Comparison of ENCODE assay signal across 28 cellular contexts in genomic region chr5:118906932-118907331, GRCh38.
"Had no signal": no experiment of that assay in that cellular context is flagged by ENCODE, and none has a peak within 500 bp of the region (broad histone marks: within the 10 kb centered on the region; RNA-seq: fewer than 3 reads in every experiment).

No MANE protein-coding gene starts in this region.

- H3K4me3 Mint-ChIP-seq: activated CD4-positive, alpha-beta T cell treated with anti-CD3 and anti-CD28 coated beads, Interleukin-2, amount 10 ng/mL, durations not matched to agents 7 days and 5 days; activated CD8-positive, alpha-beta T cell treated with anti-CD3 and anti-CD28 coated beads, Interleukin-2, amount 10 ng/mL, durations not matched to agents 7 days and 5 days; activated naive CD4-positive, alpha-beta T cell treated with anti-CD3 and anti-CD28 coated beads for 36 hours; activated T-cell treated with anti-CD3 and anti-CD28 coated beads, Interleukin-2, amount 50 U/mL, for 4 hours; activated T-helper 1 cell treated with anti-CD3 and anti-CD28 coated beads, Interleukin-12 subunit alpha, Interleukin-12 subunit beta, Interleukin-2, Interleukin-4 antibody, amounts not matched to agents 30 ng/mL and 10 ng/mL and 1 ng/mL, durations not matched to agents 14 hours and 24 hours and 36 hours; brain; T-helper 1 cell treated with Interleukin-12 subunit alpha and Interleukin-12 subunit beta and Interleukin-4 antibody, amounts not matched to agents 30 μg/mL and 1 μg/mL, for 36 hours; T-helper 2 cell treated with Interferon-gamma antibody and Interleukin-4, amounts not matched to agents 5 μg/mL and 100 μg/mL, for 36 hours had no signal

- H3K27me3 ChIP-seq: adrenal gland, SJCRH30 had no signal

- H3K36me3 ChIP-seq: adrenal gland, SJCRH30 had no signal

- H3K36me3 Mint-ChIP-seq: activated naive CD4-positive, alpha-beta T cell treated with anti-CD3 and anti-CD28 coated beads, Interleukin-2, amount 50 U/mL, for 72 hours; brain had no signal

- ATAC-seq: activated CD8-positive, alpha-beta T cell treated with anti-CD3 and anti-CD28 coated beads, Interleukin-2, amount 10 ng/mL, durations not matched to agents 7 days and 5 days; activated naive CD4-positive, alpha-beta T cell treated with anti-CD3 and anti-CD28 coated beads, Interleukin-2, amount 50 U/mL, for 72 hours; activated T-cell treated with anti-CD3 and anti-CD28 coated beads, Interleukin-2, amount 50 U/mL, for 4 hours; Panc1 had no signal

- H3K4me1 ChIP-seq: adrenal gland, SJCRH30 had no signal

- H3K27ac ChIP-seq: adrenal gland, KMS-11, SJCRH30, SK-N-MC had no signal

- H3K9me3 Mint-ChIP-seq: activated CD4-positive, alpha-beta T cell treated with anti-CD3 and anti-CD28 coated beads, Interleukin-2, amount 10 ng/mL, durations not matched to agents 7 days and 5 days; activated naive CD4-positive, alpha-beta T cell treated with anti-CD3 and anti-CD28 coated beads for 36 hours; activated naive CD4-positive, alpha-beta T cell treated with anti-CD3 and anti-CD28 coated beads, Interleukin-2, amount 50 U/mL, for 72 hours; activated T-cell treated with anti-CD3 and anti-CD28 coated beads, Interleukin-2, amount 50 U/mL, for 4 hours; activated T-helper 1 cell treated with anti-CD3 and anti-CD28 coated beads, Interleukin-12 subunit alpha, Interleukin-12 subunit beta, Interleukin-2, Interleukin-4 antibody, amounts not matched to agents 30 ng/mL and 10 ng/mL and 1 ng/mL, durations not matched to agents 14 hours and 24 hours and 36 hours; brain; T-helper 1 cell treated with Interleukin-12 subunit alpha and Interleukin-12 subunit beta and Interleukin-4 antibody, amounts not matched to agents 30 μg/mL and 1 μg/mL, for 36 hours; T-helper 2 cell treated with Interferon-gamma antibody and Interleukin-4, amounts not matched to agents 5 μg/mL and 100 μg/mL, for 36 hours had no signal

- DNase-seq: activated CD4-positive, alpha-beta T cell treated with anti-CD3 and anti-CD28 coated beads, Interleukin-2, amount 10 ng/mL, durations not matched to agents 7 days and 5 days; activated CD4-positive, alpha-beta T cell treated with anti-CD3 and anti-CD28 coated beads, Interleukin-2, amount 50 U/mL, for 48 hours; activated CD8-positive, alpha-beta memory T cell treated with anti-CD3 and anti-CD28 coated beads, Interleukin-2, amount 50 U/mL, for 4 hours; activated CD8-positive, alpha-beta T cell treated with anti-CD3 and anti-CD28 coated beads, Interleukin-2, amount 10 ng/mL, durations not matched to agents 7 days and 5 days; activated gamma-delta T cell treated with Interleukin-2 at 50 U/mL for 16 hours; activated naive CD4-positive, alpha-beta T cell treated with anti-CD3 and anti-CD28 coated beads for 36 hours; activated T-cell treated with anti-CD3 and anti-CD28 coated beads for 4 hours; activated T-cell treated with anti-CD3 and anti-CD28 coated beads, Interleukin-2, amount 50 U/mL, for 4 hours; adrenal gland; caudate nucleus; MM.1S; MV-4-11; NCI-H1092; NCI-H1436 treated with DMSO at 0.1 percent for 48 hours; NCI-H1694 treated with DMSO at 0.1 percent for 48 hours; NCI-H2029; NCI-H345; NCI-H524 treated with DMSO at 0.1 percent for 48 hours; SHP77; SJCRH30 had no signal

- H3K27ac Mint-ChIP-seq: activated CD4-positive, alpha-beta T cell treated with anti-CD3 and anti-CD28 coated beads, Interleukin-2, amount 10 ng/mL, durations not matched to agents 7 days and 5 days; activated CD8-positive, alpha-beta T cell treated with anti-CD3 and anti-CD28 coated beads, Interleukin-2, amount 10 ng/mL, durations not matched to agents 7 days and 5 days; activated naive CD4-positive, alpha-beta T cell treated with anti-CD3 and anti-CD28 coated beads for 36 hours; activated naive CD4-positive, alpha-beta T cell treated with anti-CD3 and anti-CD28 coated beads, Interleukin-2, amount 50 U/mL, for 72 hours; activated T-helper 1 cell treated with anti-CD3 and anti-CD28 coated beads, Interleukin-12 subunit alpha, Interleukin-12 subunit beta, Interleukin-2, Interleukin-4 antibody, amounts not matched to agents 30 ng/mL and 10 ng/mL and 1 ng/mL, durations not matched to agents 14 hours and 24 hours and 36 hours; brain; T-helper 1 cell treated with Interleukin-12 subunit alpha and Interleukin-12 subunit beta and Interleukin-4 antibody, amounts not matched to agents 30 μg/mL and 1 μg/mL, for 36 hours; T-helper 2 cell treated with Interferon-gamma antibody and Interleukin-4, amounts not matched to agents 5 μg/mL and 100 μg/mL, for 36 hours had no signal

- H3K4me3 ChIP-seq: adrenal gland, SJCRH30, SK-N-MC had no signal

- H3K9me3 ChIP-seq: adrenal gland, SJCRH30 had no signal

- H3K4me1 Mint-ChIP-seq: activated CD4-positive, alpha-beta T cell treated with anti-CD3 and anti-CD28 coated beads, Interleukin-2, amount 10 ng/mL, durations not matched to agents 7 days and 5 days had no signal

- H3K27me3 Mint-ChIP-seq: activated CD4-positive, alpha-beta T cell treated with anti-CD3 and anti-CD28 coated beads, Interleukin-2, amount 10 ng/mL, durations not matched to agents 7 days and 5 days; brain had no signal
